23 cellular contexts compared by ENCODE assay signal in genomic region chr1:53117836-53118235, GRCh38. TPM values are rescaled to one million over a fixed set of nuclear protein-coding genes. Genes with fewer than 3 reads are reported as not detected.
"Had no signal": no experiment of that assay in that cellular context is flagged by ENCODE, and none has a peak within 500 bp of the region (broad histone marks: within the 10 kb centered on the region; RNA-seq: fewer than 3 reads in every experiment).

No MANE protein-coding gene starts in this region.

- H3K4me2 ChIP-seq: KMS-11 had no signal

- FAIRE-seq: HTR-8/SVneo, RCC 7860 had no signal

- H3K4me3 ChIP-seq: SJCRH30 had no signal

- H3K9ac ChIP-seq: KMS-11 had no signal

- DNase-seq: Kasumi-1, MM.1S, NCI-H1092 treated with DMSO at 0.1 percent for 48 hours, NCI-H1436, NCI-H187, NCI-H2029, NCI-H2081 treated with DMSO at 0.1 percent for 48 hours, NCI-H2171, NCI-H226, NCI-H446, NCI-H510A, NCI-H524 treated with DMSO at 0.1 percent for 48 hours, NCI-H69, NCI-H774, RPMI8226, SHP77 treated with DMSO at 0.1 percent for 48 hours, SJCRH30 had no signal

- H3K9me3 ChIP-seq: SJCRH30 had no signal

- H3K27ac ChIP-seq: HL-60, KMS-11, SJCRH30 had no signal

- ATAC-seq: SK-N-SH treated with all-trans-retinoic acid at 6 μM for 48 hours had no signal

- H3K36me3 ChIP-seq: SJCRH30 had no signal

RNA-seq across cellular contexts. Expression of gene PODN, which starts 55.8 kb away (rescaled TPM):
- total RNA-seq: M059J had no signal
